8 cellular contexts compared by ENCODE assay signal in genomic region chr1:54764922-54765561, GRCh38. TPM values are rescaled to one million over a fixed set of nuclear protein-coding genes. Genes with fewer than 3 reads are reported as not detected.
DNase-seq lines count a peak whose midpoint lies in the region; ATAC-seq and TF ChIP-seq lines count a peak whose summit lies in the region.

No MANE protein-coding gene starts in this region.

- H3K27me3 Mint-ChIP-seq in stimulated activated memory B cell treated with anti-CD40 and anti-IgM and Interleukin-4, amounts not matched to agents 10 μg/mL and 1 μg/mL and 100 μg/mL, for 72 hours = no peaks in the 10 kb centered on the region

- H3K27ac ChIP-seq in SU-DHL-6 (ENCODE audit: low read depth, low read length) = no peak overlapping the region

- H3K79me2 ChIP-seq in SU-DHL-6 (ENCODE audit: insufficient read depth, low read length) = peaks cover 11% of the 10 kb centered on the region; the same call in 1 of the 2 replicates

- H3K4me3 Mint-ChIP-seq in stimulated activated memory B cell treated with anti-CD40 and anti-IgM and Interleukin-4, amounts not matched to agents 10 μg/mL and 1 μg/mL and 100 μg/mL, for 72 hours = peak overlapping the region; percentile 90

- H3K36me3 Mint-ChIP-seq in stimulated activated memory B cell treated with anti-CD40 and anti-IgM and Interleukin-4, amounts not matched to agents 10 μg/mL and 1 μg/mL and 100 μg/mL, for 72 hours = no peaks in the 10 kb centered on the region

- ATAC-seq in GM18517 (IDR thresholded peaks at IDR 0.05; ENCODE audit: unreplicated experiment) = peak; percentile 33
- ATAC-seq in HG02678 (IDR thresholded peaks at IDR 0.05; ENCODE audit: unreplicated experiment) = peak; percentile 9
- peak; percentile 2 to 16 for ATAC-seq in left cardiac atrium
- peak; percentile 14 for ATAC-seq in stimulated activated memory B cell treated with anti-CD40 and anti-IgM and Interleukin-4, amounts not matched to agents 10 μg/mL and 1 μg/mL and 100 μg/mL, for 72 hours

- peaks cover 35% of the 10 kb centered on the region for H3K4me1 Mint-ChIP-seq in stimulated activated memory B cell treated with anti-CD40 and anti-IgM and Interleukin-4, amounts not matched to agents 10 μg/mL and 1 μg/mL and 100 μg/mL, for 72 hours

- intact Hi-C loops in left cardiac atrium (cut with DNase I) = loop anchor here in 1 of 2 donors (5.0 kb wide), 1 partner anchor 48 kb away; the partner anchor contains the start of gene TTC4

- no peaks in the 10 kb centered on the region for H4K20me1 ChIP-seq in SU-DHL-6 (ENCODE audit: low read depth, low read length)

- no peaks in the 10 kb centered on the region for H3K9me3 ChIP-seq in SU-DHL-6 (ENCODE audit: insufficient read depth, low read length)

- peak overlapping the region; percentile 89 for H3K27ac Mint-ChIP-seq in stimulated activated memory B cell treated with anti-CD40 and anti-IgM and Interleukin-4, amounts not matched to agents 10 μg/mL and 1 μg/mL and 100 μg/mL, for 72 hours

- peak overlapping the region; percentile 42 for H3K9ac ChIP-seq in SU-DHL-6 (ENCODE audit: low read length)

- TF ChIP-seq CTCF in SU-DHL-6 (IDR thresholded peaks at IDR 0.05; ENCODE audit: insufficient read depth, low read length, poor library complexity, severe bottlenecking) = no peak

- peak overlapping the region; percentile 94 for H3K4me2 ChIP-seq in SU-DHL-6 (ENCODE audit: low read depth, low read length, poor library complexity, severe bottlenecking)

- H3K9me3 Mint-ChIP-seq in stimulated activated memory B cell treated with anti-CD40 and anti-IgM and Interleukin-4, amounts not matched to agents 10 μg/mL and 1 μg/mL and 100 μg/mL, for 72 hours = no peaks in the 10 kb centered on the region

- H3F3A ChIP-seq in SU-DHL-6 (ENCODE audit: insufficient read depth) = no peaks in the 10 kb centered on the region

- H3K4me3 ChIP-seq in SU-DHL-6 (ENCODE audit: insufficient read depth, low read length, poor library complexity, severe bottlenecking) = peak overlapping the region; percentile 59

- no peak for DNase-seq in left cardiac atrium
- no peak for DNase-seq in NCI-H82 treated with DMSO at 0.1 percent for 48 hours (lab: John Stamatoyannopoulos, UW; ENCODE audit: unreplicated experiment)
- no peak for DNase-seq in iPS-NIHi7 (ENCODE audit: extremely low spot score)
- DNase-seq in glomerular visceral epithelial cell (ENCODE audit: extremely low spot score) = no peak

- no peaks in the 10 kb centered on the region for H3K36me3 ChIP-seq in SU-DHL-6 (ENCODE audit: low read length)

- H2AFZ ChIP-seq in SU-DHL-6 (ENCODE audit: low read depth, low read length, severe bottlenecking) = peak overlapping the region; percentile 98

- no peaks in the 10 kb centered on the region for H3K27me3 ChIP-seq in SU-DHL-6 (ENCODE audit: low read length)

- H3K9me2 ChIP-seq in SU-DHL-6 (replicated peaks; ENCODE audit: insufficient read depth, low read length) = no peaks in the 10 kb centered on the region

RNA-seq across cellular contexts. Expression of gene PARS2, which starts 0.7 kb away (rescaled TPM):
- total RNA-seq in left cardiac atrium = 1 to 10 TPM; 2.9 to 3.3 TPM

RNA-seq across cellular contexts. Expression of gene TTC22, which starts 36.1 kb away (rescaled TPM):
- under 1 TPM; 0.31 to 0.47 TPM for total RNA-seq in left cardiac atrium

RNA-seq across cellular contexts. Expression of gene TTC4, which starts 49.4 kb away (rescaled TPM):
- total RNA-seq in left cardiac atrium = 10 to 100 TPM; 11.0 to 16.0 TPM
